ENCODE assay signal across 1 cellular context in genomic region chr17:489758-490329, GRCh38.
TF ChIP-seq lines count a peak whose summit lies in the region.

No MANE protein-coding gene starts in this region.

TF ChIP-seq in GM23338, 12 proteins besides CTCF, POLR2A, EP300 and RAD21 (continued from another document):
- TF ChIP-seq ZNF462 (CRISPR knock-in tag; IDR thresholded peaks at IDR 0.05) = no peak
